In genomic region chr7:610141-610530, GRCh38 we compare ENCODE assay signal across 15 cellular contexts.
DNase-seq lines count a peak whose midpoint lies in the region; ATAC-seq, FAIRE-seq and TF ChIP-seq lines count a peak whose summit lies in the region.
"Had no signal": no experiment of that assay in that cellular context is flagged by ENCODE, and none has a peak within 500 bp of the region (broad histone marks: within the 10 kb centered on the region; RNA-seq: fewer than 3 reads in every experiment).

No MANE protein-coding gene starts in this region.

- H3K4me3 Mint-ChIP-seq in activated CD4-positive, alpha-beta T cell treated with anti-CD3 and anti-CD28 coated beads, Interleukin-2, amount 10 ng/mL, durations not matched to agents 24 days and 14 days, result no peak overlapping the region
- H3K4me3 Mint-ChIP-seq in astrocyte (ENCODE audit: unreplicated experiment) (no peak overlapping the region), naive B cell (peak overlapping the region in 4 of 8 donors; percentile 20 to 77 (median 30))

- ATAC-seq in naive B cell (ENCODE audit: low read depth in 2 of 2), result peak; percentile 18 to 21
- ATAC-seq: A549; activated T-helper 17 cell treated with anti-CD3 and anti-CD28 coated beads, Interleukin-2, amount 50 U/mL, for 72 hours had no signal

- 86% methylated on average over 7 of the region's 10 CpGs for WGBS in suprapubic skin

- intact Hi-C loops in activated CD4-positive, alpha-beta T cell treated with anti-CD3 and anti-CD28 coated beads, Interleukin-2, amount 10 ng/mL, durations not matched to agents 24 days and 14 days (cut with micrococcal nuclease), result loop anchor here (1.0 kb wide), 1 partner anchor 8 kb away; no protein-coding TSS in a partner anchor

- H3K4me1 Mint-ChIP-seq in activated CD4-positive, alpha-beta T cell treated with anti-CD3 and anti-CD28 coated beads, Interleukin-2, amount 10 ng/mL, durations not matched to agents 24 days and 14 days, result peaks cover 37% of the 10 kb centered on the region
- H3K4me1 Mint-ChIP-seq in astrocyte (ENCODE audit: low read depth, unreplicated experiment) (peaks cover 7% of the 10 kb centered on the region), naive B cell (peaks cover 12 to 26% (median 21%) of the 10 kb centered on the region in 3 donors)

- TF ChIP-seq POLR2A in suprapubic skin (IDR thresholded peaks at IDR 0.05), result no peak

- FAIRE-seq in astrocyte (lab: Jason Lieb, UNC), result no peak
- FAIRE-seq: A549, GM12878 had no signal

- H3K27me3 ChIP-seq in astrocyte (ENCODE audit: insufficient read depth, low read length) (no peaks in the 10 kb centered on the region), suprapubic skin (no peaks in the 10 kb centered on the region)

- H3K36me3 ChIP-seq in astrocyte (ENCODE audit: insufficient read depth, low read length) (no peaks in the 10 kb centered on the region), suprapubic skin (peaks cover 7% of the 10 kb centered on the region)

- no peaks in the 10 kb centered on the region for H4K20me1 ChIP-seq in astrocyte (ENCODE audit: insufficient read depth, low read length)

- peak overlapping the region; percentile 32 for H3K27ac Mint-ChIP-seq in activated CD4-positive, alpha-beta T cell treated with anti-CD3 and anti-CD28 coated beads, Interleukin-2, amount 10 ng/mL, durations not matched to agents 24 days and 14 days
- H3K27ac Mint-ChIP-seq in astrocyte (ENCODE audit: unreplicated experiment), result no peak overlapping the region
- H3K27ac Mint-ChIP-seq in naive B cell, result peak overlapping the region in 5 of 6 donors; percentile 38 to 76 (median 68)

- peaks cover 12% of the 10 kb centered on the region for H3K9me3 Mint-ChIP-seq in activated CD4-positive, alpha-beta T cell treated with anti-CD3 and anti-CD28 coated beads, Interleukin-2, amount 10 ng/mL, durations not matched to agents 24 days and 14 days
- H3K9me3 Mint-ChIP-seq in astrocyte (ENCODE audit: unreplicated experiment), result no peaks in the 10 kb centered on the region
- peaks cover 0 to 10% (median 5%) of the 10 kb centered on the region in 7 donors for H3K9me3 Mint-ChIP-seq in naive B cell
- H3K9me3 Mint-ChIP-seq: activated T-helper 17 cell treated with anti-CD3 and anti-CD28 coated beads, Interleukin-2, amount 50 U/mL, for 72 hours had no signal

- no peak overlapping the region for H3K4me2 ChIP-seq in astrocyte (ENCODE audit: low read length)
- H3K4me2 ChIP-seq: A549 had no signal

- no peaks in the 10 kb centered on the region for H3K27me3 Mint-ChIP-seq in activated CD4-positive, alpha-beta T cell treated with anti-CD3 and anti-CD28 coated beads, Interleukin-2, amount 10 ng/mL, durations not matched to agents 24 days and 14 days
- H3K27me3 Mint-ChIP-seq in astrocyte (ENCODE audit: low read depth, unreplicated experiment) (no peaks in the 10 kb centered on the region), naive B cell (no peaks in the 10 kb centered on the region)
- H3K27me3 Mint-ChIP-seq: activated T-helper 17 cell treated with anti-CD3 and anti-CD28 coated beads, Interleukin-2, amount 50 U/mL, for 72 hours had no signal

- H3K4me3 ChIP-seq in astrocyte (ENCODE audit: insufficient read depth, low read depth, low read length), result no peak overlapping the region
- no peak overlapping the region for H3K4me3 ChIP-seq in suprapubic skin
- H3K4me3 ChIP-seq: A549, GM12878 had no signal

- in situ Hi-C loops in GM13977 (cut with MboI; ENCODE audit: low pct_unique_long_range_greater_than_20kb, low sequenced_read_pairs, unreplicated experiment), result no loop called here

- H3K27ac ChIP-seq in astrocyte (ENCODE audit: low read depth, low read length) (no peak overlapping the region), suprapubic skin (peak overlapping the region; percentile 43)
- H3K27ac ChIP-seq: A549 had no signal

- peaks cover 23% of the 10 kb centered on the region for H3K36me3 Mint-ChIP-seq in activated CD4-positive, alpha-beta T cell treated with anti-CD3 and anti-CD28 coated beads, Interleukin-2, amount 10 ng/mL, durations not matched to agents 24 days and 14 days (ENCODE audit: low read depth)
- H3K36me3 Mint-ChIP-seq in astrocyte (ENCODE audit: low read depth, unreplicated experiment) (peaks cover 2% of the 10 kb centered on the region), naive B cell (peaks cover 0 to 15% of the 10 kb centered on the region in 2 donors)

- no peak overlapping the region for H3K9ac ChIP-seq in astrocyte (ENCODE audit: low read length)

- H3K4me1 ChIP-seq in astrocyte (ENCODE audit: insufficient read depth, low read length) (peaks cover 16% of the 10 kb centered on the region), suprapubic skin (peaks cover 19% of the 10 kb centered on the region)
- H3K4me1 ChIP-seq: A549 had no signal

- H3K9me3 ChIP-seq in astrocyte (ENCODE audit: insufficient read depth, low read depth, low read length) (no peaks in the 10 kb centered on the region), suprapubic skin (no peaks in the 10 kb centered on the region)
- H3K9me3 ChIP-seq: A549 had no signal

- TF ChIP-seq EP300 in suprapubic skin (IDR thresholded peaks at IDR 0.05), result no peak

- peak overlapping the region; percentile 60 for H2AFZ ChIP-seq in astrocyte (ENCODE audit: low read depth, low read length)

- H3K79me2 ChIP-seq in astrocyte (ENCODE audit: insufficient read depth, low read length), result no peaks in the 10 kb centered on the region

- no peak for DNase-seq in activated CD4-positive, alpha-beta T cell treated with anti-CD3 and anti-CD28 coated beads, Interleukin-2, amount 10 ng/mL, durations not matched to agents 24 days and 14 days
- no peak for DNase-seq in activated CD4-positive, alpha-beta T cell treated with anti-CD3 and anti-CD28 coated beads, Interleukin-2, amount 50 U/mL, for 48 hours
- DNase-seq in astrocyte (ENCODE audit: low read depth), result no peak
- no peak for DNase-seq in naive B cell
- no peak for DNase-seq in suprapubic skin (ENCODE audit: low spot score in 2 of 2)
- no peak for DNase-seq in GM13977 (ENCODE audit: low spot score)
- DNase-seq in NCI-H1092 treated with DMSO at 0.1 percent for 48 hours (lab: John Stamatoyannopoulos, UW), result no peak
- no peak for DNase-seq in NK-92 (lab: John Stamatoyannopoulos, UW; ENCODE audit: unreplicated experiment)
- DNase-seq: HCEC 1CT; NCI-H1105; SHP77; stimulated activated CD4-positive, alpha-beta T cell treated with anti-CD3 and anti-CD28 coated beads, Interleukin-2, amount 100 ng/mL, for 48 hours had no signal

- TF ChIP-seq CTCF in astrocyte (IDR thresholded peaks at IDR 0.05; ENCODE audit: insufficient read depth, low read depth, low read length) (no peak), suprapubic skin (IDR thresholded peaks at IDR 0.05) (no peak), GM13977 (IDR thresholded peaks at IDR 0.05; ENCODE audit: extremely low read depth, insufficient read depth, missing control alignments) (no peak)
